ENCODE assay signal across 18 cellular contexts in the genomic region with DNA sequence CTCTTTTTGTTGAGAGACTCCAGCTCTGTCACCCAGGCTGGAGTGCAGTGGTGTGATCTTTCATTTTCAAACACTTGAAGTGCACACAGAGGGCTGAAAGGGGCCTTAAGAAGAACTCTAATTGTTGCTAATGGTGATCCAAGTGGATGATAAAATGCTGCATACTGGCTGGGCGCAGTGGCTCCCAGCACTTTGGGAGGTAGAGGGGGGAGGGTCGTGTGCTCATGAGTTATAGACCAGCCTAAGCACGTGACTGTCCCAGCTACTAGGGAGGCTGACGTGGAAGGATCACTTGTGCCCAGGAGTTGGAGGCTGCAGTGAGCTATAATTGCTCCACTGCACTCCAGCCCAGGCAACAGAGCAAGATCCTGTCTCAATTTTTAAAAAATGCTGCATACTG.
"Had no signal": no experiment of that assay in that cellular context is flagged by ENCODE, and none has a peak within 500 bp of the region (broad histone marks: within the 10 kb centered on the region; RNA-seq: fewer than 3 reads in every experiment).

No MANE protein-coding gene starts in this region.

- H3K9me3 ChIP-seq: colonic mucosa, vagina had no signal

- DNase-seq: activated CD4-positive, CD25-positive, alpha-beta regulatory T cell treated with anti-CD3 and anti-CD28 coated beads, Interleukin-2, amount 50 U/mL, for 72 hours; activated CD8-positive, alpha-beta memory T cell treated with anti-CD3 and anti-CD28 coated beads for 24 hours; activated CD8-positive, alpha-beta memory T cell treated with anti-CD3 and anti-CD28 coated beads, Interleukin-2, amount 50 U/mL, for 48 hours; activated effector memory CD4-positive, alpha-beta T cell treated with anti-CD3 and anti-CD28 coated beads, Interleukin-2, amount 50 U/mL, for 16 hours; activated naive CD4-positive, alpha-beta T cell treated with anti-CD3 and anti-CD28 coated beads, Interleukin-2, amount 50 U/mL, for 16 hours; activated T-cell treated with anti-CD3 and anti-CD28 coated beads, Interleukin-2, amount 50 U/mL, for 48 hours; aorta; colonic mucosa; glutamatergic neuron; hypothalamus; midbrain; retina; stimulated activated CD8-positive, alpha-beta memory T cell treated with anti-CD3 and anti-CD28 coated beads, Interleukin-4, amount 100 ng/mL, for 48 hours; stimulated activated naive CD4-positive, alpha-beta T cell had no signal

- H3K4me3 ChIP-seq: colonic mucosa, lung, vagina had no signal

- H3K27me3 ChIP-seq: colonic mucosa, vagina had no signal

- H3K4me3 Mint-ChIP-seq: central memory CD8-positive, alpha-beta T cell had no signal

- ATAC-seq: foreskin keratinocyte had no signal

- H3K4me1 Mint-ChIP-seq: central memory CD8-positive, alpha-beta T cell had no signal

- H3K36me3 ChIP-seq: colonic mucosa, vagina had no signal

- H3K4me1 ChIP-seq: colonic mucosa, foreskin keratinocyte, vagina had no signal

- H3K27ac ChIP-seq: colonic mucosa, foreskin keratinocyte, vagina had no signal
